Comparison of ENCODE assay signal across 1 cellular context in the genomic region with DNA sequence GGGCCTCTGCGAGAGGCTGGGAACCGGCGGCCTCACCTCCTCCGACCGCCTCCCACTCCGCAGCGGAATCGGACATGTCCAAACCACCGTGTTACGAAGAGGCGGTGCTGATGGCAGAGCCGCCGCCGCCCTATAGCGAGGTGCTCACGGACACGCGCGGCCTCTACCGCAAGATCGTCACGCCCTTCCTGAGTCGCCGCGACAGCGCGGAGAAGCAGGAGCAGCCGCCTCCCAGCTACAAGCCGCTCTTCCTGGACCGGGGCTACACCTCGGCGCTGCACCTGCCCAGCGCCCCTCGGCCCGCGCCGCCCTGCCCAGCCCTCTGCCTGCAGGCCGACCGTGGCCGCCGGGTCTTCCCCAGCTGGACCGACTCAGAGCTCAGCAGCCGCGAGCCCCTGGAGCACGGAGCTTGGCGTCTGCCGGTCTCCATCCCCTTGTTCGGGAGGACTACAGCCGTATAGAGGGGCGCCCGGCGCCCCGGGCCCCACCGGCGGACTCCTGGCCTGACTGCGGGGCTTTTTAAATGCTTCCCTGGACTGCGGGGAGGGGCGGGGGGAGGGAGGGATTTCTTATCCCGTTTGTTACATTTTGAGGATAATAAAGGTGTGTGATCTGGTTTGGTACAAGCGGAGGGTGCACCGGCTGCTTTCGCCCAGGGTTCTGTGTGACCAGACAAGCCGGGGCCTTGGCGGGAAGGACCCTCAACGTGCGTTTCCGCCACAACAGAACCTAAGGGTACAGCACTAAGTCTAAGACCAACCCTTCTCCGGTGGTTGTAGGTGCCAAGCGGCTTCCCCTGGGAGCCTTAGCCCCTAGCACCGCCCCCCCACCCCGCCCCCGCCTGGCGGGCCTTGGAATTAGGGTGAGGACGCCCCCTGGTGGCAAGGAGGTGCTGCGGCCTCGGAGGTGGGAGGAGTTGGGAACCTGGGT.
TF ChIP-seq lines count a peak whose summit lies in the region.

No MANE protein-coding gene starts in this region.

TF ChIP-seq in SK-N-SH, 30 proteins besides CTCF, POLR2A, EP300 and RAD21:
- TF ChIP-seq SIN3A (IDR thresholded peaks at IDR 0.05; ENCODE audit: borderline replicate concordance, low read depth, low read length) (peak; percentile 14; the same call in 1 of the 2 replicates), PBX3 (IDR thresholded peaks at IDR 0.05) (peak; percentile 31), RFX5 (IDR thresholded peaks at IDR 0.05; ENCODE audit: low read length) (no peak), TAF1 (IDR thresholded peaks at IDR 0.05; ENCODE audit: borderline replicate concordance, low read depth, low read length) (no peak; the same call in 1 of the 2 replicates), POLR2AphosphoS5 (IDR thresholded peaks at IDR 0.05; ENCODE audit: low read depth, low read length) (peak; percentile 39), SMC3 (IDR thresholded peaks at IDR 0.05; ENCODE audit: low read depth, low read length) (peak; percentile 50; the same call in 1 of the 2 replicates), RCOR1 (IDR thresholded peaks at IDR 0.05; ENCODE audit: low read length) (peak; percentile 20; the same call in 1 of the 2 replicates), CHD2 (IDR thresholded peaks at IDR 0.05; ENCODE audit: low read length, partially characterized antibody) (no peak), JUND (IDR thresholded peaks at IDR 0.05) (peak; percentile 11; the same call in 1 of the 2 replicates)
